9 cellular contexts compared by ENCODE assay signal in the genomic region with DNA sequence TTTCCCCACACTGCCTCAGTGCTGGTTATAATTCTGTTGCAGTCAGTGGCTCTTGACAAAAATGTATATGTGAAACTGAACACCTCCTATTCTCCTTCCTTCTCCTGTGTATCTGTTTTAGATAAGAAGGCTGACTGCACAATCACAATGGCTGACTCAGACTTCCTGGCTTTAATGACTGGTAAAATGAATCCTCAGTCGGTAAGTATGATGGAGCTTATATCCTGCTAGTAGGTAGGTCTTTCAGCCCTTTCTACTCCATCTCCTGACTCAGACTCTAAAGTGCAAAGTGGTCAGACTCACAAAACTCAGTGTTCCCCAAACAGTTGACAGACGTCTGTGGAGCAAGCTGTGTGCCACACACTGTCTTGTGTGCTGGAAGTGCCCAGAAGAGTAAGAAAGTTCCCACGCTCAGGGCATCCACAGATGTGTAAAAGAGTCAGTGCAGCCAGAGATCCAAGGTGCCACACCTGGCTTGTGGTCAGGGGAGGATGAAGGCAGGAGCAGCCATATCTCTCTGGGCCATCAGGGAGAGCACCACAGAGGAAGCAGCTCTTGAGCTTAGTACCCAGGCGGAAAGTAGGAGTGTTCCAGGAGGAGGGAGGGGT. TPM values are rescaled to one million over a fixed set of nuclear protein-coding genes. Genes with fewer than 3 reads are reported as not detected.
DNase-seq lines count a peak whose midpoint lies in the region; ATAC-seq and TF ChIP-seq lines count a peak whose summit lies in the region.
"Had no signal": no experiment of that assay in that cellular context is flagged by ENCODE, and none has a peak within 500 bp of the region (broad histone marks: within the 10 kb centered on the region; RNA-seq: fewer than 3 reads in every experiment).

No MANE protein-coding gene starts in this region.

- TF ChIP-seq CTCF in Panc1 (IDR thresholded peaks at IDR 0.05) (no peak), sigmoid colon (IDR thresholded peaks at IDR 0.05) (no peak)

- H3K27ac ChIP-seq in Panc1 (ENCODE audit: low read length) (peak overlapping the region; percentile 26), sigmoid colon (peak overlapping the region in 2 of 4 donors; percentile 27 to 46)

- peak overlapping the region; percentile 32 for H3K27ac Mint-ChIP-seq in activated naive CD4-positive, alpha-beta T cell treated with anti-CD3 and anti-CD28 coated beads for 36 hours
- H3K27ac Mint-ChIP-seq in stimulated activated effector memory CD8-positive, alpha-beta T cell treated with anti-CD3 and anti-CD28 coated beads, Interleukin-12 subunit alpha, Interleukin-12 subunit beta, amount 100 ng/mL, for 72 hours = peak overlapping the region; percentile 69
- H3K27ac Mint-ChIP-seq: natural killer cell had no signal

- TF ChIP-seq POLR2A in sigmoid colon (IDR thresholded peaks at IDR 0.05) = no peak

- no peaks in the 10 kb centered on the region for H3K27me3 Mint-ChIP-seq in activated naive CD4-positive, alpha-beta T cell treated with anti-CD3 and anti-CD28 coated beads for 36 hours (ENCODE audit: low read depth)

- CTCF ChIA-PET in activated naive CD4-positive, alpha-beta T cell treated with anti-CD3 and anti-CD28 coated beads for 36 hours (lab: Charles Lee) = interaction anchor here (0.6 to 1.0 kb wide), 2 partner anchors 101 to 667 kb away, joined by 3 to 7 read pairs; no protein-coding TSS in a partner anchor
- CTCF ChIA-PET in Panc1 (lab: Charles Lee) = no interaction called here

- BruUV-seq in Panc1 (replicated peaks; lab: Mats Ljungman, UMichigan) = no TSS peak

- intact Hi-C loops in activated naive CD4-positive, alpha-beta T cell treated with anti-CD3 and anti-CD28 coated beads for 36 hours (cut with micrococcal nuclease) = no loop called here
- intact Hi-C loops in Panc1 (cut with micrococcal nuclease; ENCODE audit: unreplicated experiment) = loop anchor here (10.0 kb wide), 1 partner anchor 127 kb away; no protein-coding TSS in a partner anchor
- intact Hi-C loops in sigmoid colon (cut with DNase I) = no loop called here

- H3K4me3 ChIP-seq in Panc1 (ENCODE audit: low read depth in 2 of 2, low read length in 2 of 2) (no peak overlapping the region), sigmoid colon (no peak overlapping the region)

- no peaks in the 10 kb centered on the region for H3K9me3 Mint-ChIP-seq in activated naive CD4-positive, alpha-beta T cell treated with anti-CD3 and anti-CD28 coated beads for 36 hours
- H3K9me3 Mint-ChIP-seq in stimulated activated effector memory CD8-positive, alpha-beta T cell treated with anti-CD3 and anti-CD28 coated beads, Interleukin-12 subunit alpha, Interleukin-12 subunit beta, amount 100 ng/mL, for 72 hours = no peaks in the 10 kb centered on the region
- H3K9me3 Mint-ChIP-seq: natural killer cell had no signal

- H3K27me3 ChIP-seq in Panc1 (ENCODE audit: control insufficient read depth, insufficient read depth, low read length) = no peaks in the 10 kb centered on the region
- no peaks in the 10 kb centered on the region for H3K27me3 ChIP-seq in sigmoid colon

- POLR2A ChIA-PET in Panc1 (lab: Charles Lee) = no interaction called here

- no peak for TF ChIP-seq EP300 in sigmoid colon (IDR thresholded peaks at IDR 0.05)

- H3K9me3 ChIP-seq in Panc1 (ENCODE audit: control insufficient read depth, insufficient read depth, low read depth, low read length) (no peaks in the 10 kb centered on the region), sigmoid colon (no peaks in the 10 kb centered on the region)

- H3K4me1 ChIP-seq in Panc1 (ENCODE audit: control insufficient read depth, insufficient read depth, low read length) = peaks cover 17% of the 10 kb centered on the region
- H3K4me1 ChIP-seq in sigmoid colon = peaks cover 0 to 75% (median 43%) of the 10 kb centered on the region in 4 donors

- H3K36me3 ChIP-seq in Panc1 (ENCODE audit: control insufficient read depth, insufficient read depth, low read length) (peaks cover 5% of the 10 kb centered on the region), sigmoid colon (peaks cover 0 to 23% (median 4%) of the 10 kb centered on the region in 4 donors)

- in situ Hi-C loops in Panc1 (cut with HindIII; ENCODE audit: low pct_unique_long_range_greater_than_20kb, low sequenced_read_pairs) = no loop called here

- DNase-seq in activated naive CD4-positive, alpha-beta T cell treated with anti-CD3 and anti-CD28 coated beads for 36 hours = peak; percentile 43
- no peak for DNase-seq in activated naive CD4-positive, alpha-beta T cell (lab: John Stamatoyannopoulos, UW)
- DNase-seq in Panc1 (ENCODE audit: low read depth, low spot score) (no peak), NCI-H82 (lab: John Stamatoyannopoulos, UW) (no peak), sigmoid colon (no peak)
- no peak for DNase-seq in stimulated activated effector memory CD8-positive, alpha-beta T cell treated with anti-CD3 and anti-CD28 coated beads, Interleukin-12 subunit alpha, Interleukin-12 subunit beta, amount 100 ng/mL, for 72 hours (ENCODE audit: low spot score in 2 of 2)
- DNase-seq: natural killer cell had no signal

- ATAC-seq in Panc1 (peak; percentile 61), esophagus mucosa (peak; percentile 53), HG02798 (IDR thresholded peaks at IDR 0.05; ENCODE audit: poor library complexity, unreplicated experiment) (no peak)
- ATAC-seq in stimulated activated effector memory CD8-positive, alpha-beta T cell treated with anti-CD3 and anti-CD28 coated beads, Interleukin-12 subunit alpha, Interleukin-12 subunit beta, amount 100 ng/mL, for 72 hours = peak; percentile 86
- ATAC-seq: natural killer cell had no signal

- H3K4me1 Mint-ChIP-seq in activated naive CD4-positive, alpha-beta T cell treated with anti-CD3 and anti-CD28 coated beads for 36 hours (ENCODE audit: low read depth) = peaks cover 11% of the 10 kb centered on the region
- peaks cover 10% of the 10 kb centered on the region for H3K4me1 Mint-ChIP-seq in stimulated activated effector memory CD8-positive, alpha-beta T cell treated with anti-CD3 and anti-CD28 coated beads, Interleukin-12 subunit alpha, Interleukin-12 subunit beta, amount 100 ng/mL, for 72 hours

- 81 to 84% methylated on average over 4 of the region's 4 CpGs for WGBS in sigmoid colon, 2 donors

- H3K36me3 Mint-ChIP-seq in activated naive CD4-positive, alpha-beta T cell treated with anti-CD3 and anti-CD28 coated beads for 36 hours (ENCODE audit: low read depth) = peaks cover 14% of the 10 kb centered on the region
- H3K36me3 Mint-ChIP-seq in stimulated activated effector memory CD8-positive, alpha-beta T cell treated with anti-CD3 and anti-CD28 coated beads, Interleukin-12 subunit alpha, Interleukin-12 subunit beta, amount 100 ng/mL, for 72 hours = peaks cover 38% of the 10 kb centered on the region

- no peak overlapping the region for H3K4me3 Mint-ChIP-seq in activated naive CD4-positive, alpha-beta T cell treated with anti-CD3 and anti-CD28 coated beads for 36 hours
- H3K4me3 Mint-ChIP-seq in stimulated activated effector memory CD8-positive, alpha-beta T cell treated with anti-CD3 and anti-CD28 coated beads, Interleukin-12 subunit alpha, Interleukin-12 subunit beta, amount 100 ng/mL, for 72 hours = no peak overlapping the region
- H3K4me3 Mint-ChIP-seq: natural killer cell had no signal

RNA-seq across cellular contexts. Expression of gene PODN, which starts 14.2 kb away (rescaled TPM):
- not detected for total RNA-seq in activated naive CD4-positive, alpha-beta T cell treated with anti-CD3 and anti-CD28 coated beads for 36 hours
- total RNA-seq in Panc1 (2021; ENCODE audit: unreplicated experiment) (0.23 TPM), esophagus mucosa (2.6 TPM), sigmoid colon (100 to 1,000 TPM in 1 of 4 donors, 10 to 100 TPM in 3; 67.6 to 200 (median 88.6) TPM)
- 0.55 TPM for polyA plus RNA-seq in Panc1 (2012; ENCODE audit: insufficient read length)
- 10 to 100 TPM in 2 of 3 donors, 1 to 10 TPM in 1; 1.6 to 16.2 (median 13.8) TPM for polyA plus RNA-seq in sigmoid colon

Comparison
In these comparisons a context has a peak if more than half of its experiments do, and no peak if none do; other contexts are left out.
1. RNA of gene PODN, which starts 14.2 kb away (total RNA-seq): 67.6 to 200 TPM in sigmoid colon; 2.6 TPM in esophagus mucosa (single experiment), 0.23 TPM in Panc1 (single experiment) and not detected in activated naive CD4-positive, alpha-beta T cell treated with anti-CD3 and anti-CD28 coated beads for 36 hours; every median in the first group is over 10 times any median in the second.